10 cellular contexts compared by ENCODE assay signal in the genomic region with DNA sequence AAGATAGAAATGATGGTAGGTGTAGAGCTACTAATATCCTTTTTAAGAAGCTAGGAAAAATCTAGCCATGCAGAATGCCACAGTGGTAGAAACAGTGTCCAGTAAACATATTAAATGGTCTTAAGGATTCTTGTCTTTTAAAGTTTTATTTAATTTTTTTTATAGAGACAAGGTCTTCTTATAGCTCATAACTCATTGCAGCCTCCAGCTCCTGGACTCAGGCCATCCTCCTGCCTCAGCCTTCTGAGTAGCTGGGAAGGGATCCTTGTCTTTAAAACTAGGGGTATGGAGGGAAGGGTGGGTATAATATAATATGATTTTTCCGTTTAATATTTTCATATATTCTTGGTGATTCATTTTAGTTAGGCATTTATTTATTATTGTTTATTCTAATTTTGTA. TPM values are rescaled to one million over a fixed set of nuclear protein-coding genes. Genes with fewer than 3 reads are reported as not detected.
A peak's percentile ranks its signal among the peaks of the same experiment; 100 is the strongest.
DNase-seq lines count a peak whose midpoint lies in the region; ATAC-seq, FAIRE-seq and TF ChIP-seq lines count a peak whose summit lies in the region.
"Had no signal": no experiment of that assay in that cellular context is flagged by ENCODE, and none has a peak within 500 bp of the region (broad histone marks: within the 10 kb centered on the region; RNA-seq: fewer than 3 reads in every experiment).

No MANE protein-coding gene starts in this region.

- H3K27ac ChIP-seq in keratinocyte (ENCODE audit: control insufficient read depth, insufficient read depth, low read length) = peak overlapping the region; percentile 90
- peak overlapping the region in 1 of 2 donors; percentile 37 for H3K27ac ChIP-seq in left lung
- H3K27ac ChIP-seq: parathyroid adenoma had no signal

- H3K9ac ChIP-seq in keratinocyte (ENCODE audit: control insufficient read depth, extremely low read depth, insufficient read depth, low read length) = no peak overlapping the region
- H3K9ac ChIP-seq: parathyroid adenoma had no signal

- dilution Hi-C loops in keratinocyte (cut with MboI; ENCODE audit: extremely low pct_ligation_motif_present, low sequenced_read_pairs) = no loop called here

- H3K9me1 ChIP-seq in keratinocyte (ENCODE audit: control insufficient read depth, extremely low read depth, insufficient read depth, low read length) = no peaks in the 10 kb centered on the region

- H3K27me3 ChIP-seq in keratinocyte (ENCODE audit: control insufficient read depth, extremely low read depth, insufficient read depth, low read length) (no peaks in the 10 kb centered on the region), left lung (no peaks in the 10 kb centered on the region)

- TF ChIP-seq CTCF in keratinocyte (optimal IDR thresholded peaks at IDR 0.05 in 1 of 3, IDR thresholded peaks at IDR 0.05 in 1 of 3, conservative IDR thresholded peaks at IDR 0.05 in 1 of 3; ENCODE audit: extremely low read depth in 1 of 3, insufficient read depth in 2 of 3, low read length in 3 of 3) (no peak), left lung (IDR thresholded peaks at IDR 0.05) (no peak)

- peaks cover 76% of the 10 kb centered on the region for H3K79me2 ChIP-seq in keratinocyte (ENCODE audit: control insufficient read depth, insufficient read depth, low read length)

- H3K27me3 Mint-ChIP-seq in stimulated activated naive CD8-positive, alpha-beta T cell treated with anti-CD3 and anti-CD28 coated beads, Interleukin-15, Interleukin-2, amounts not matched to agents 100 ng/mL and 50 ng/mL, for 24 hours = no peaks in the 10 kb centered on the region
- no peaks in the 10 kb centered on the region for H3K27me3 Mint-ChIP-seq in activated naive CD8-positive, alpha-beta T cell treated with anti-CD3 and anti-CD28 coated beads, Interleukin-2, amount 10 ng/mL, durations not matched to agents 7 days and 5 days

- peaks cover 30% of the 10 kb centered on the region for H4K20me1 ChIP-seq in keratinocyte (ENCODE audit: control insufficient read depth, extremely low read depth, insufficient read depth, low read length)

- intact Hi-C loops in left lung (cut with DNase I) = no loop called here

- H3K9me3 Mint-ChIP-seq in stimulated activated naive CD8-positive, alpha-beta T cell treated with anti-CD3 and anti-CD28 coated beads, Interleukin-15, Interleukin-2, amounts not matched to agents 100 ng/mL and 50 ng/mL, for 24 hours = no peaks in the 10 kb centered on the region
- H3K9me3 Mint-ChIP-seq in activated naive CD8-positive, alpha-beta T cell treated with anti-CD3 and anti-CD28 coated beads, Interleukin-2, amount 10 ng/mL, durations not matched to agents 7 days and 5 days = no peaks in the 10 kb centered on the region

- POLR2A ChIA-PET in activated naive CD8-positive, alpha-beta T cell treated with anti-CD3 and anti-CD28 coated beads, Interleukin-2, amount 10 ng/mL, durations not matched to agents 7 days and 5 days (lab: Charles Lee) = interaction anchor here (0.7 to 1.2 kb wide), 2 partner anchors 36 to 53 kb away, joined by 3 to 4 read pairs; no protein-coding TSS in a partner anchor

- peaks cover 21% of the 10 kb centered on the region for H3K4me1 ChIP-seq in keratinocyte (ENCODE audit: control insufficient read depth, extremely low read depth, insufficient read depth, low read length)
- H3K4me1 ChIP-seq in left lung = peaks cover 12 to 58% of the 10 kb centered on the region in 2 donors

- H3K4me2 ChIP-seq in keratinocyte (ENCODE audit: control insufficient read depth, extremely low read depth, insufficient read depth, low read depth, low read length) = peak overlapping the region; percentile 99

- peak overlapping the region; percentile 99 for H3K4me3 Mint-ChIP-seq in stimulated activated naive CD8-positive, alpha-beta T cell treated with anti-CD3 and anti-CD28 coated beads, Interleukin-15, Interleukin-2, amounts not matched to agents 100 ng/mL and 50 ng/mL, for 24 hours
- peak overlapping the region; percentile 92 for H3K4me3 Mint-ChIP-seq in activated naive CD8-positive, alpha-beta T cell treated with anti-CD3 and anti-CD28 coated beads, Interleukin-2, amount 10 ng/mL, durations not matched to agents 7 days and 5 days

- no peak for ATAC-seq in stimulated activated naive CD8-positive, alpha-beta T cell treated with anti-CD3 and anti-CD28 coated beads, Interleukin-15, Interleukin-2, amounts not matched to agents 100 U/mL and 50 U/mL, for 24 hours
- ATAC-seq in activated naive CD8-positive, alpha-beta T cell treated with anti-CD3 and anti-CD28 coated beads, Interleukin-2, amount 10 ng/mL, durations not matched to agents 7 days and 5 days (ENCODE audit: low read depth) = no peak
- ATAC-seq in GM21381 (IDR thresholded peaks at IDR 0.05; ENCODE audit: unreplicated experiment) = no peak
- no peak for ATAC-seq in left lung
- ATAC-seq in HG02642 (IDR thresholded peaks at IDR 0.05; ENCODE audit: poor library complexity, unreplicated experiment) = no peak
- ATAC-seq in activated CD4-positive, CD25-positive, alpha-beta regulatory T cell treated with anti-CD3 and anti-CD28 coated beads, Interleukin-2, amount 50 U/mL, for 24 hours = no peak

- FAIRE-seq in keratinocyte (lab: Jason Lieb, UNC) = no peak

- H3K9me3 ChIP-seq in keratinocyte (ENCODE audit: control insufficient read depth, low read depth, low read length) (no peaks in the 10 kb centered on the region), left lung (no peaks in the 10 kb centered on the region)

- peaks cover 12 to 21% of the 10 kb centered on the region in 2 experiments for H3K36me3 ChIP-seq in keratinocyte (ENCODE audit: control insufficient read depth in 2 of 2, extremely low read depth in 1 of 2, insufficient read depth in 2 of 2, low read length in 2 of 2)
- H3K36me3 ChIP-seq in left lung = peaks cover 0 to 45% of the 10 kb centered on the region in 2 donors

- no peak for DNase-seq in stimulated activated naive CD8-positive, alpha-beta T cell treated with anti-CD3 and anti-CD28 coated beads, Interleukin-15, Interleukin-2, amounts not matched to agents 100 U/mL and 50 U/mL, for 24 hours
- DNase-seq in activated naive CD8-positive, alpha-beta T cell treated with anti-CD3 and anti-CD28 coated beads, Interleukin-2, amount 10 ng/mL, durations not matched to agents 7 days and 5 days = no peak
- no peak for DNase-seq in keratinocyte (ENCODE audit: low read depth, low spot score)
- no peak for DNase-seq in left lung
- DNase-seq: NCI-H187 treated with DMSO at 0.1 percent for 48 hours had no signal

- no peak overlapping the region for H3K27ac Mint-ChIP-seq in stimulated activated naive CD8-positive, alpha-beta T cell treated with anti-CD3 and anti-CD28 coated beads, Interleukin-15, Interleukin-2, amounts not matched to agents 100 ng/mL and 50 ng/mL, for 24 hours
- H3K27ac Mint-ChIP-seq in activated naive CD8-positive, alpha-beta T cell treated with anti-CD3 and anti-CD28 coated beads, Interleukin-2, amount 10 ng/mL, durations not matched to agents 7 days and 5 days = no peak overlapping the region

- peaks cover 53% of the 10 kb centered on the region for H3K36me3 Mint-ChIP-seq in stimulated activated naive CD8-positive, alpha-beta T cell treated with anti-CD3 and anti-CD28 coated beads, Interleukin-15, Interleukin-2, amounts not matched to agents 100 ng/mL and 50 ng/mL, for 24 hours (ENCODE audit: low read depth)
- peaks cover 33% of the 10 kb centered on the region for H3K36me3 Mint-ChIP-seq in activated naive CD8-positive, alpha-beta T cell treated with anti-CD3 and anti-CD28 coated beads, Interleukin-2, amount 10 ng/mL, durations not matched to agents 7 days and 5 days

- H2AFZ ChIP-seq in keratinocyte (ENCODE audit: control insufficient read depth, low read length) = no peak overlapping the region
- H2AFZ ChIP-seq: parathyroid adenoma had no signal

- H3K4me3 ChIP-seq in keratinocyte (ENCODE audit: control insufficient read depth in 2 of 3, extremely low read depth in 1 of 3, insufficient read depth in 2 of 3, low read depth in 1 of 3, low read length in 3 of 3) (peak overlapping the region in 2 of 3 experiments; percentile 88 to 97), left lung (peak overlapping the region in 1 of 2 donors; percentile 88)

- H3K4me1 Mint-ChIP-seq in stimulated activated naive CD8-positive, alpha-beta T cell treated with anti-CD3 and anti-CD28 coated beads, Interleukin-15, Interleukin-2, amounts not matched to agents 100 ng/mL and 50 ng/mL, for 24 hours (ENCODE audit: low read depth) = peaks cover 51% of the 10 kb centered on the region
- H3K4me1 Mint-ChIP-seq in activated naive CD8-positive, alpha-beta T cell treated with anti-CD3 and anti-CD28 coated beads, Interleukin-2, amount 10 ng/mL, durations not matched to agents 7 days and 5 days = peaks cover 49% of the 10 kb centered on the region

RNA-seq across cellular contexts. Expression of a gene that starts 3.8 kb away (rescaled TPM):
- 10 to 100 TPM; 68.4 to 72.6 TPM for total RNA-seq in activated naive CD8-positive, alpha-beta T cell treated with anti-CD3 and anti-CD28 coated beads, Interleukin-2, amount 10 ng/mL, durations not matched to agents 7 days and 5 days
- 71.8 to 144 TPM (median 132 TPM) in 3 replicates for polyA plus RNA-seq in keratinocyte
- polyA plus RNA-seq in keratinocyte (2011; ENCODE audit: low read depth) = 80.5 TPM
- polyA plus RNA-seq in keratinocyte (2011; cell fraction: cytosol; rRNA removed) = 45.7 and 71.7 TPM in 2 replicates
- 133 and 164 TPM in 2 replicates for polyA plus RNA-seq in keratinocyte (2011; cell fraction: nucleus; rRNA removed)
- 50.8 and 60.0 TPM in 2 replicates for polyA plus RNA-seq in keratinocyte (2012; ENCODE audit: low replicate concordance)
- polyA minus RNA-seq in keratinocyte = 76.7 to 140 TPM (median 112 TPM) in 3 replicates
- 61.6 TPM for polyA minus RNA-seq in keratinocyte (2011; cell fraction: cytosol; rRNA and poly(A)+ RNA removed)
- polyA minus RNA-seq in keratinocyte (2011; cell fraction: nucleus; rRNA and poly(A)+ RNA removed) = 77.6 and 125 TPM in 2 replicates
- 100 to 1,000 TPM; 121 to 201 TPM for total RNA-seq in left lung

RNA-seq across cellular contexts. Expression of a gene that starts 53.5 kb away (rescaled TPM):
- total RNA-seq in activated naive CD8-positive, alpha-beta T cell treated with anti-CD3 and anti-CD28 coated beads, Interleukin-2, amount 10 ng/mL, durations not matched to agents 7 days and 5 days = 1 to 10 TPM; 5.9 to 6.0 TPM
- polyA plus RNA-seq in keratinocyte = 7.3 to 15.9 TPM (median 15.6 TPM) in 3 replicates
- polyA plus RNA-seq in keratinocyte (2011; ENCODE audit: low read depth) = 3.5 TPM
- 9.0 and 17.5 TPM in 2 replicates for polyA plus RNA-seq in keratinocyte (2011; cell fraction: cytosol; rRNA removed)
- 6.5 and 9.2 TPM in 2 replicates for polyA plus RNA-seq in keratinocyte (2011; cell fraction: nucleus; rRNA removed)
- 8.4 and 13.9 TPM in 2 replicates for polyA plus RNA-seq in keratinocyte (2012; ENCODE audit: low replicate concordance)
- 7.5 to 15.1 TPM (median 14.3 TPM) in 3 replicates for polyA minus RNA-seq in keratinocyte
- polyA minus RNA-seq in keratinocyte (2011; cell fraction: cytosol; rRNA and poly(A)+ RNA removed) = 12.1 TPM
- 2.0 and 4.7 TPM in 2 replicates for polyA minus RNA-seq in keratinocyte (2011; cell fraction: nucleus; rRNA and poly(A)+ RNA removed)
- total RNA-seq in left lung = 10 to 100 TPM; 27.1 to 31.3 TPM
